Comparison of ENCODE assay signal across 5 cellular contexts in the genomic region with DNA sequence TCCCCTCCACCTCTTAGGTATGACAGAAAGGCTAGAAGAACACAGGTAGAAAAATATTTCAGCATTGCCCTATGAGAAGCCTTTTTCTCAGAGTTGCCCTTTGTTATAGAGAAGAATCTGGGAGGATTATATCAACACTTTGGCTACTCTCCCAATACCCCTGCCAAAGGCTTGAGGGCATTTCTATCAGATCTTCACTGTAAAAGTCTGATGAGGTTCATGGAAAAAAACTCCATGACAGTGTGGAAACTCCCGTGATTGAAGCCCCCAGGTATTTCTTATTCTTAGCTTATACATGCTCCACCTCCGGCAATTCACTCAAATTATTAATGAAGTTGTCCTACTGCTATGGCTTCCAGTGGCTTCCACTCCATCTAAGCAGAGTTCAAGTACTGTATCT.
"Had no signal": no experiment of that assay in that cellular context is flagged by ENCODE, and none has a peak within 500 bp of the region (broad histone marks: within the 10 kb centered on the region; RNA-seq: fewer than 3 reads in every experiment).

No MANE protein-coding gene starts in this region.

- H3K4me3 Mint-ChIP-seq: H9 had no signal

- H3K27ac ChIP-seq: GM23248 had no signal

- H3K9me3 Mint-ChIP-seq: H9 had no signal

- DNase-seq: GM23248, H9, HCEC 1CT, IMR-90 had no signal

- ATAC-seq: K562 had no signal

- H2AFZ ChIP-seq: GM23248 had no signal

- H3K27ac Mint-ChIP-seq: H9 had no signal

- H3K4me3 ChIP-seq: GM23248, K562 had no signal
